In the genomic region with DNA sequence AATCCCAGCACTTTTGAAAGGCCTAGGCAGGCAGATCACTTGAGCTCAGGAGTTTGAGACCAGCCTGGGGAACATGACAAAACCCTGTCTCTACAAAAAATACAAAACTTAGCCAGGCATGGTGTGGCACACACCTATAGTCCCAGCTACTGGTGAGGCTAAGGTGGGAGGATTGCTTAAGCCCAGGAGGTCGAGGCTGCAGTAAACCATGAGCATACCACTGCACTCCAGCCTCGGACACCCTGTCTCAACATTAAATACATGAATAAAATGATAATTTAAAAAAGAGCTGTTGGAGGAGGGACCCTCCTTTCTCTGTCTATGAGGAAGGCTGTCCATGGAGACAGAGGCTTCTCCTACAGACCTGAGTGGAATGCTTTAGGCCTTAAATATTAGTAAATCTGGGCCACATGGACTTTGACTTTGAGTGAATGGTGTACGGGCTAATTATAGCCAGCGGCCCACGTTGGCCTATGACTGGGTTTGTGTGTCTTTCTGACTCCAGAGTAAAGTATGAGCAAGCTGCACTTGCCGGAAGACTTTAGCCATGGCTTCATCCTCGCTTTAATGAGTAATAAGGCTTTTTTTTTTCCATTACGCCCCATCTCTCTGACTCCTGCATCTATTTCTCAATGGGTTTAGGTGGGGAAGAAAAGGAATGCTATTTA, we compare ENCODE assay signal across 14 cellular contexts. TPM values are rescaled to one million over a fixed set of nuclear protein-coding genes. Genes with fewer than 3 reads are reported as not detected.
A peak's percentile ranks its signal among the peaks of the same experiment; 100 is the strongest.
DNase-seq lines count a peak whose midpoint lies in the region; TF ChIP-seq lines count a peak whose summit lies in the region.
"Had no signal": no experiment of that assay in that cellular context is flagged by ENCODE, and none has a peak within 500 bp of the region (broad histone marks: within the 10 kb centered on the region; RNA-seq: fewer than 3 reads in every experiment).

No MANE protein-coding gene starts in this region.

- intact Hi-C loops in activated T-helper 2 cell treated with anti-CD3 and anti-CD28 coated beads, Interferon-gamma antibody, Interleukin-2, Interleukin-4, amounts not matched to agents 10 μg/mL and 5 μg/mL and 100 μg/mL, durations not matched to agents 14 hours and 24 hours and 36 hours (cut with micrococcal nuclease) = no loop called here

- no peaks in the 10 kb centered on the region for H3K36me3 Mint-ChIP-seq in activated T-helper 2 cell treated with anti-CD3 and anti-CD28 coated beads, Interferon-gamma antibody, Interleukin-2, Interleukin-4, amounts not matched to agents 10 μg/mL and 5 μg/mL and 100 μg/mL, durations not matched to agents 14 hours and 24 hours and 36 hours (ENCODE audit: low read depth)
- H3K36me3 Mint-ChIP-seq: activated naive CD8-positive, alpha-beta T cell treated with anti-CD3 and anti-CD28 coated beads, Interleukin-2, amount 10 ng/mL, durations not matched to agents 7 days and 5 days; mesothelial cell of epicardium had no signal

- peaks cover 2% of the 10 kb centered on the region for H3K27me3 Mint-ChIP-seq in activated T-helper 2 cell treated with anti-CD3 and anti-CD28 coated beads, Interferon-gamma antibody, Interleukin-2, Interleukin-4, amounts not matched to agents 10 μg/mL and 5 μg/mL and 100 μg/mL, durations not matched to agents 14 hours and 24 hours and 36 hours (ENCODE audit: low read depth)

- H3K4me1 Mint-ChIP-seq in activated T-helper 2 cell treated with anti-CD3 and anti-CD28 coated beads, Interferon-gamma antibody, Interleukin-2, Interleukin-4, amounts not matched to agents 10 μg/mL and 5 μg/mL and 100 μg/mL, durations not matched to agents 14 hours and 24 hours and 36 hours (ENCODE audit: low read depth) = peaks cover 7% of the 10 kb centered on the region
- H3K4me1 Mint-ChIP-seq: activated naive CD8-positive, alpha-beta T cell treated with anti-CD3 and anti-CD28 coated beads, Interleukin-2, amount 10 ng/mL, durations not matched to agents 7 days and 5 days; mesothelial cell of epicardium had no signal

- H3K27ac Mint-ChIP-seq in activated T-helper 2 cell treated with anti-CD3 and anti-CD28 coated beads, Interferon-gamma antibody, Interleukin-2, Interleukin-4, amounts not matched to agents 10 μg/mL and 5 μg/mL and 100 μg/mL, durations not matched to agents 14 hours and 24 hours and 36 hours = no peak overlapping the region
- H3K27ac Mint-ChIP-seq: activated naive CD8-positive, alpha-beta T cell treated with anti-CD3 and anti-CD28 coated beads, Interleukin-2, amount 10 ng/mL, durations not matched to agents 7 days and 5 days; mesothelial cell of epicardium had no signal

- no peak for TF ChIP-seq CTCF in fibroblast of villous mesenchyme (IDR thresholded peaks at IDR 0.05; ENCODE audit: insufficient read depth, low read depth, low read length)

- H3K9me3 Mint-ChIP-seq in activated T-helper 2 cell treated with anti-CD3 and anti-CD28 coated beads, Interferon-gamma antibody, Interleukin-2, Interleukin-4, amounts not matched to agents 10 μg/mL and 5 μg/mL and 100 μg/mL, durations not matched to agents 14 hours and 24 hours and 36 hours = no peaks in the 10 kb centered on the region
- H3K9me3 Mint-ChIP-seq: activated naive CD8-positive, alpha-beta T cell treated with anti-CD3 and anti-CD28 coated beads, Interleukin-2, amount 10 ng/mL, durations not matched to agents 7 days and 5 days; mesothelial cell of epicardium had no signal

- DNase-seq in GM04503 (ENCODE audit: low read depth) = peak; percentile 91
- peak; percentile 55 for DNase-seq in T1000 (lab: John Stamatoyannopoulos, UW)
- peak; percentile 73 for DNase-seq in fibroblast of villous mesenchyme (ENCODE audit: low read depth)
- peak; percentile 74 for DNase-seq in skeletal muscle cell (ENCODE audit: low read depth)
- DNase-seq in effector CD8-positive, alpha-beta T cell (lab: John Stamatoyannopoulos, UW) = no peak
- DNase-seq in AML-193 (lab: John Stamatoyannopoulos, UW) = no peak
- no peak for DNase-seq in activated T-helper 2 cell treated with anti-CD3 and anti-CD28 coated beads, Interferon-gamma antibody, Interleukin-2, Interleukin-4, amounts not matched to agents 10 μg/mL and 5 μg/mL and 100 μg/mL, durations not matched to agents 14 hours and 24 hours and 36 hours (ENCODE audit: low spot score)
- no peak for DNase-seq in KBM-7
- DNase-seq: activated naive CD8-positive, alpha-beta T cell treated with anti-CD3 and anti-CD28 coated beads, Interleukin-2, amount 10 ng/mL, durations not matched to agents 7 days and 5 days; NCI-H446 had no signal

- H3K4me3 ChIP-seq in fibroblast of villous mesenchyme (ENCODE audit: low read depth, low read length) (no peak overlapping the region), skeletal muscle cell (ENCODE audit: low read depth, low read length) (no peak overlapping the region)
- H3K4me3 ChIP-seq: GM12878, Peyer's patch, suprapubic skin had no signal

- in situ Hi-C loops in KBM-7 (cut with MboI; ENCODE audit: low pct_unique_long_range_greater_than_20kb, low sequenced_read_pairs) = no loop called here

- no peak overlapping the region for H3K4me3 Mint-ChIP-seq in activated T-helper 2 cell treated with anti-CD3 and anti-CD28 coated beads, Interferon-gamma antibody, Interleukin-2, Interleukin-4, amounts not matched to agents 10 μg/mL and 5 μg/mL and 100 μg/mL, durations not matched to agents 14 hours and 24 hours and 36 hours (ENCODE audit: low read depth)
- H3K4me3 Mint-ChIP-seq: activated naive CD8-positive, alpha-beta T cell treated with anti-CD3 and anti-CD28 coated beads, Interleukin-2, amount 10 ng/mL, durations not matched to agents 7 days and 5 days; mesothelial cell of epicardium had no signal

RNA-seq across cellular contexts. Expression of a gene that starts 21.3 kb away (rescaled TPM):
- total RNA-seq in fibroblast of villous mesenchyme = 58.9 and 77.3 TPM in 2 replicates
- 0.07 and 0.09 TPM in 2 replicates for total RNA-seq in activated T-helper 2 cell treated with anti-CD3 and anti-CD28 coated beads, Interferon-gamma antibody, Interleukin-2, Interleukin-4, amounts not matched to agents 10 μg/mL and 5 μg/mL and 100 μg/mL, durations not matched to agents 14 hours and 24 hours and 36 hours

Comparison
In these comparisons a context has a peak if more than half of its experiments do, and no peak if none do; other contexts are left out.
1. DNase-seq: peak in GM04503 (single experiment), T1000 (single experiment), fibroblast of villous mesenchyme (single experiment) and skeletal muscle cell (single experiment); none in effector CD8-positive, alpha-beta T cell (single experiment), AML-193 (0 of 2), activated T-helper 2 cell treated with anti-CD3 and anti-CD28 coated beads, Interferon-gamma antibody, Interleukin-2, Interleukin-4, amounts not matched to agents 10 μg/mL and 5 μg/mL and 100 μg/mL, durations not matched to agents 14 hours and 24 hours and 36 hours (single experiment) and KBM-7 (single experiment).
2. RNA of a gene that starts 21.3 kb away (total RNA-seq): 58.9 to 77.3 TPM in fibroblast of villous mesenchyme; 0.07 to 0.09 TPM in activated T-helper 2 cell treated with anti-CD3 and anti-CD28 coated beads, Interferon-gamma antibody, Interleukin-2, Interleukin-4, amounts not matched to agents 10 μg/mL and 5 μg/mL and 100 μg/mL, durations not matched to agents 14 hours and 24 hours and 36 hours; every median in the first group is over 10 times any median in the second.